9 cellular contexts compared by ENCODE assay signal in the genomic region with DNA sequence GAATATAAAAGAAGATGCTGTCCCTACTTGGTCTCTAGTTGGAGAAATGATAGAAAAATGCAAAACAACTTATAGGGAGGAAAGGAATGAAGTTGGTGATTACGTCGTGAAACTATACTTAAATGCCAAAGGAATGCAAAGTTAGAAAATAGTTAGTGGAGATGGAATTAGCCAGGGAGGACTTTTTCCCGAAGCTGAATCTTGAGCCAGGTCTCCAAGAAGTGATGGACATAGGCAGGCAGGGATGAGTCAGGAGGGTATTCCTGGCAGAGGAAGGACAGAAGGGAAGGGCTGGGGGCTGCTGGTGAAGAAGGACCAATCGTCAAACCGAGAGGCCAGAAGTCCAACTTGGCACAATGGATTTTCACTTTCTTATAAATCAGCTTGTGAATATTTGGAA. TPM values are rescaled to one million over a fixed set of nuclear protein-coding genes. Genes with fewer than 3 reads are reported as not detected.
DNase-seq lines count a peak whose midpoint lies in the region; ATAC-seq and TF ChIP-seq lines count a peak whose summit lies in the region.
"Had no signal": no experiment of that assay in that cellular context is flagged by ENCODE, and none has a peak within 500 bp of the region (broad histone marks: within the 10 kb centered on the region; RNA-seq: fewer than 3 reads in every experiment).

No MANE protein-coding gene starts in this region.

- H3K4me3 ChIP-seq in RWPE2 (ENCODE audit: severe bottlenecking) (peak overlapping the region; percentile 86), rectal smooth muscle tissue (ENCODE audit: low read length) (peak overlapping the region; percentile 87)

- DNase-seq in ELR (ENCODE audit: low read depth) (peak; percentile 53), RWPE2 (ENCODE audit: low spot score) (no peak), fibroblast of peridontal ligament (ENCODE audit: extremely low read depth) (peak; percentile 56), sciatic nerve (ENCODE audit: low spot score) (no peak), NCI-H2081 treated with DMSO at 0.1 percent for 48 hours (lab: John Stamatoyannopoulos, UW) (no peak), G401 (ENCODE audit: low spot score) (no peak)

- no peaks in the 10 kb centered on the region for H3K36me3 ChIP-seq in RWPE2 (ENCODE audit: low read depth)
- H3K36me3 ChIP-seq in rectal smooth muscle tissue (ENCODE audit: control insufficient read depth, insufficient read depth, low read length) = no peaks in the 10 kb centered on the region

- TF ChIP-seq CTCF in RWPE2 (IDR thresholded peaks at IDR 0.05; ENCODE audit: poor library complexity, severe bottlenecking) = no peak

- peak overlapping the region; percentile 7 for H3K9ac ChIP-seq in rectal smooth muscle tissue (ENCODE audit: low read length)

- no peaks in the 10 kb centered on the region for H3K9me3 ChIP-seq in RWPE2 (ENCODE audit: severe bottlenecking)
- H3K9me3 ChIP-seq: testis had no signal

- no peak for ATAC-seq in RWPE2 (ENCODE audit: low read depth)
- no peak for ATAC-seq in sciatic nerve
- no peak for ATAC-seq in GM18873 (IDR thresholded peaks at IDR 0.05; ENCODE audit: low FRiP score, unreplicated experiment)

- H3K27ac ChIP-seq in RWPE2 (ENCODE audit: poor library complexity, severe bottlenecking) = peak overlapping the region; percentile 77
- no peak overlapping the region for H3K27ac ChIP-seq in rectal smooth muscle tissue (ENCODE audit: low read depth, low read length)

- H3K27me3 ChIP-seq in RWPE2 (ENCODE audit: insufficient read depth, poor library complexity, severe bottlenecking) (no peaks in the 10 kb centered on the region), rectal smooth muscle tissue (ENCODE audit: control insufficient read depth, insufficient read depth, low read length) (no peaks in the 10 kb centered on the region)
- H3K27me3 ChIP-seq: testis had no signal

- peaks cover 23% of the 10 kb centered on the region for H3K4me1 ChIP-seq in RWPE2 (ENCODE audit: insufficient read depth, poor library complexity, severe bottlenecking)
- peaks cover 13% of the 10 kb centered on the region for H3K4me1 ChIP-seq in rectal smooth muscle tissue (ENCODE audit: control insufficient read depth, insufficient read depth, low read length)

- intact Hi-C loops in sciatic nerve (cut with DNase I) = no loop called here

- in situ Hi-C loops in G401 (cut with HindIII; ENCODE audit: low sequenced_read_pairs) = no loop called here

RNA-seq across cellular contexts. Expression of gene SNTB2, which starts 1.8 kb away (rescaled TPM):
- 64.0 TPM for total RNA-seq in sciatic nerve
- total RNA-seq in G401 (2014; rRNA removed; shearing (Covaris generic)) = 13.9 and 36.0 TPM in 2 replicates

RNA-seq across cellular contexts. Expression of gene UTP4, which starts 56.3 kb away (rescaled TPM):
- 40.1 TPM for total RNA-seq in sciatic nerve
- 66.4 and 89.9 TPM in 2 replicates for total RNA-seq in G401 (2014; rRNA removed; shearing (Covaris generic))

RNA-seq across cellular contexts. Expression of gene CHTF8, which starts 56.3 kb away (rescaled TPM):
- 65.1 TPM for total RNA-seq in sciatic nerve
- 196 and 268 TPM in 2 replicates for total RNA-seq in G401 (2014; rRNA removed; shearing (Covaris generic))

Comparison
In these comparisons a context has a peak if more than half of its experiments do, and no peak if none do; other contexts are left out.
1. DNase-seq: peak in ELR (single experiment) and fibroblast of peridontal ligament (single experiment); none in RWPE2 (single experiment), sciatic nerve (single experiment), NCI-H2081 treated with DMSO at 0.1 percent for 48 hours (single experiment) and G401 (single experiment).